ENCODE assay signal across 11 cellular contexts in the genomic region with DNA sequence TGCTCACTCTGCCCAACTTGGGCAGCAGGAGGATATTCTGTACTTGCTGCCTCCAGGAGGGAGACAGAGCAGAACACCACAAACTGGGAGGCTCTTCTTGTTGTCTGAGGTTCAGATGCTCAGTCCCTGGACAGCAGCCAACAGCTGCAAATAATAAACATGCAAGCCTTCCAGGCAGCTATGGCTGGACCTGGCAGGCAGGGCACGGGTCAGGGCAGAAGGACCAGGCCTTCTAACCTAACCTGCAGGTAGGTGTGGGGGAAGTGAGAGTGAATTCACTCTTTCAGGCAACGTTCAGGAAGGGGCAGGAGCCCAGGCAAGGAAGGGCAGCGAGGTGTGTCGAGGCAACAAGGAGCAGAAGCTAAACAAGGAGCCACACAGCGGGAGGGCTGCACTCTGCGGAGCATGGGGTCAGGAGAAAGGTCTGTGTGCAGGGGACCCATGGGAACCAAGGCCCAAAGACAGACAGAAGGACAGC. TPM values are rescaled to one million over a fixed set of nuclear protein-coding genes. Genes with fewer than 3 reads are reported as not detected.
DNase-seq lines count a peak whose midpoint lies in the region; ATAC-seq and TF ChIP-seq lines count a peak whose summit lies in the region.
"Had no signal": no experiment of that assay in that cellular context is flagged by ENCODE, and none has a peak within 500 bp of the region (broad histone marks: within the 10 kb centered on the region; RNA-seq: fewer than 3 reads in every experiment).

No MANE protein-coding gene starts in this region.

- H3K9me3 Mint-ChIP-seq in activated naive CD4-positive, alpha-beta T cell treated with anti-CD3 and anti-CD28 coated beads, Interleukin-2, amount 10 ng/mL, durations not matched to agents 7 days and 5 days: no peaks in the 10 kb centered on the region
- H3K9me3 Mint-ChIP-seq: activated B cell treated with CpG ODN at 0.5 μM for 24 hours; CD4-positive, alpha-beta memory T cell had no signal

- H3K4me3 Mint-ChIP-seq in activated naive CD4-positive, alpha-beta T cell treated with anti-CD3 and anti-CD28 coated beads, Interleukin-2, amount 10 ng/mL, durations not matched to agents 7 days and 5 days: no peak overlapping the region
- H3K4me3 Mint-ChIP-seq: activated B cell treated with CpG ODN at 0.5 μM for 24 hours; CD4-positive, alpha-beta memory T cell had no signal

- peaks cover 24% of the 10 kb centered on the region for H3K4me1 ChIP-seq in testis

- ATAC-seq in HG03354 (IDR thresholded peaks at IDR 0.05; ENCODE audit: poor library complexity, severe bottlenecking, unreplicated experiment) (no peak), GM21723 (IDR thresholded peaks at IDR 0.05; ENCODE audit: unreplicated experiment) (no peak)

- H3K27ac Mint-ChIP-seq in activated naive CD4-positive, alpha-beta T cell treated with anti-CD3 and anti-CD28 coated beads, Interleukin-2, amount 10 ng/mL, durations not matched to agents 7 days and 5 days: peak overlapping the region; percentile 39
- H3K27ac Mint-ChIP-seq: activated B cell treated with CpG ODN at 0.5 μM for 24 hours had no signal

- no peak for TF ChIP-seq CTCF in testis (IDR thresholded peaks at IDR 0.05)

- H3K36me3 Mint-ChIP-seq in activated naive CD4-positive, alpha-beta T cell treated with anti-CD3 and anti-CD28 coated beads, Interleukin-2, amount 10 ng/mL, durations not matched to agents 7 days and 5 days: no peaks in the 10 kb centered on the region
- H3K36me3 Mint-ChIP-seq: CD4-positive, alpha-beta memory T cell had no signal

- no peak for DNase-seq in activated naive CD4-positive, alpha-beta T cell treated with anti-CD3 and anti-CD28 coated beads, Interleukin-2, amount 10 ng/mL, durations not matched to agents 7 days and 5 days
- DNase-seq in activated naive CD4-positive, alpha-beta T cell treated with anti-CD3 and anti-CD28 coated beads, Interleukin-2, amount 50 U/mL, for 16 hours: no peak
- peak; percentile 64 for DNase-seq in NCI-H69 (lab: John Stamatoyannopoulos, UW)
- DNase-seq in fibroblast of peridontal ligament (ENCODE audit: extremely low read depth): peak; percentile 79
- DNase-seq in testis: peak; percentile 69
- DNase-seq in cerebellar nuclear complex (lab: John Stamatoyannopoulos, UW): no peak
- DNase-seq: activated B cell treated with CpG ODN at 0.5 μM for 24 hours; CD4-positive, alpha-beta memory T cell; right lobe of liver had no signal

- WGBS in testis, 2 donors: 54 to 65% methylated on average over 6 of the region's 6 CpGs

- H3K27ac ChIP-seq in testis: no peak overlapping the region
- H3K27ac ChIP-seq: right lobe of liver had no signal

- no peaks in the 10 kb centered on the region for H3K27me3 ChIP-seq in testis
- H3K27me3 ChIP-seq: right lobe of liver had no signal

- no peak for TF ChIP-seq POLR2A in testis (IDR thresholded peaks at IDR 0.05)

- CTCF ChIA-PET in activated naive CD4-positive, alpha-beta T cell treated with anti-CD3 and anti-CD28 coated beads, Interleukin-2, amount 10 ng/mL, durations not matched to agents 7 days and 5 days (lab: Charles Lee): no interaction called here

- H3K4me3 ChIP-seq in testis: no peak overlapping the region
- H3K4me3 ChIP-seq: right lobe of liver had no signal

- H3K36me3 ChIP-seq in testis (ENCODE audit: low read depth, missing control alignments): no peaks in the 10 kb centered on the region
- H3K36me3 ChIP-seq: right lobe of liver had no signal

- no peaks in the 10 kb centered on the region for H3K9me3 ChIP-seq in testis
- H3K9me3 ChIP-seq: right lobe of liver had no signal

- H3K27me3 Mint-ChIP-seq in activated naive CD4-positive, alpha-beta T cell treated with anti-CD3 and anti-CD28 coated beads, Interleukin-2, amount 10 ng/mL, durations not matched to agents 7 days and 5 days: no peaks in the 10 kb centered on the region

- intact Hi-C loops in testis (cut with DNase I; ENCODE audit: low total_unique reads): no loop called here

- H3K4me1 Mint-ChIP-seq in activated naive CD4-positive, alpha-beta T cell treated with anti-CD3 and anti-CD28 coated beads, Interleukin-2, amount 10 ng/mL, durations not matched to agents 7 days and 5 days: no peaks in the 10 kb centered on the region
- H3K4me1 Mint-ChIP-seq: activated B cell treated with CpG ODN at 0.5 μM for 24 hours; CD4-positive, alpha-beta memory T cell had no signal

RNA-seq across cellular contexts. Expression of a gene that starts 31.5 kb away (rescaled TPM):
- total RNA-seq in testis: 10 to 100 TPM; 32.8 to 33.4 TPM
- 17.9 TPM for polyA plus RNA-seq in testis (ENCODE audit: insufficient read depth, low read depth, low replicate concordance)

Comparison
In these comparisons a context has a peak if more than half of its experiments do, and no peak if none do; other contexts are left out.
1. DNase-seq: peak in NCI-H69 (single experiment), fibroblast of peridontal ligament (single experiment) and testis (single experiment); none in activated naive CD4-positive, alpha-beta T cell treated with anti-CD3 and anti-CD28 coated beads, Interleukin-2, amount 10 ng/mL, durations not matched to agents 7 days and 5 days (single experiment), activated naive CD4-positive, alpha-beta T cell treated with anti-CD3 and anti-CD28 coated beads, Interleukin-2, amount 50 U/mL, for 16 hours (single experiment) and cerebellar nuclear complex (0 of 2).